ENCODE assay signal across 9 cellular contexts in the genomic region with DNA sequence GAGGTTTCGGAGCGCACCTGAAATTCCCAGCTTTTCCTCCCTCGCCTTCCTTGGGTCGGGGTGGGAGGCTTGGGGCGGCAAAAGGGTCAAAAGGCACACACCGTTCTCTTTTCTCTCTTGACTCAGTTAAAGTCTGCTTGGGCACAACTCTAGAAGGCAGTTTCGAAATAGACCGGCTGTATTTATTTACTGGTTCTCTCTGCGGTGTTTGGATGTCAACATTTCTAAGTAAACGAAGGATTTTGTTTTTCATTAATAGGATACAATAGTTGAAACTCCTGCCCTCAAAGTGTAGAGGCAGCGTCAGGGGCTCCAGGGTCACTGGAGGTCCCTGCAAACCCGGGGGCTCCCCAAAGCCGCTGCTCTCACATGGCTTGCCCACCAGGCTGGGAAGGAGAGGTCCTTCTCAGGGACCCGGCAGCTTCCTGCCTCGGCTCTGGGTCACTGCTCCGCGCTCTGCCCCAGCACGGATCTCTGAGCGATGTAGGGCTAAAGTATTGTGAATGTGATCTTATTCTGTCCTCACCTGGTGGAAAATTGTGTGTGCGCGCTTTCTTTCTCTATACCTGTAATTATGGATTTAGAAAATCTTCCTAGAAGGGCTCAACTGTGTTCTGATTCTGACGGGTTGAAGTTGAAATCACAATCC. TPM values are rescaled to one million over a fixed set of nuclear protein-coding genes. Genes with fewer than 3 reads are reported as not detected.
DNase-seq lines count a peak whose midpoint lies in the region; ATAC-seq lines count a peak whose summit lies in the region.
"Had no signal": no experiment of that assay in that cellular context is flagged by ENCODE, and none has a peak within 500 bp of the region (broad histone marks: within the 10 kb centered on the region; RNA-seq: fewer than 3 reads in every experiment).

No MANE protein-coding gene starts in this region.

- no peaks in the 10 kb centered on the region for H3K9me3 ChIP-seq in iPS-18a (ENCODE audit: control insufficient read depth, low read depth, low read length)

- no peaks in the 10 kb centered on the region for H3K36me3 ChIP-seq in iPS-18a (ENCODE audit: control insufficient read depth, low read depth, low read length)

- H3K4me3 ChIP-seq in iPS-18a (ENCODE audit: low read length): peak overlapping the region; percentile 86

- peak overlapping the region; percentile 41 for H3K9ac ChIP-seq in iPS-18a (ENCODE audit: low read length)

- H3K27ac ChIP-seq in iPS-18a (ENCODE audit: low read length): no peak overlapping the region
- H3K27ac ChIP-seq: C4-2B had no signal

- peaks cover 7% of the 10 kb centered on the region for H3K4me1 Mint-ChIP-seq in activated T-helper 17 cell treated with anti-CD3 and anti-CD28 coated beads, Interleukin-2, amount 50 U/mL, for 72 hours
- H3K4me1 Mint-ChIP-seq in stimulated activated memory B cell treated with anti-CD40 and anti-IgM and Interleukin-4, amounts not matched to agents 10 μg/mL and 1 μg/mL and 100 μg/mL, for 72 hours: peaks cover 22% of the 10 kb centered on the region

- H3K27ac Mint-ChIP-seq in activated T-helper 17 cell treated with anti-CD3 and anti-CD28 coated beads, Interleukin-2, amount 50 U/mL, for 72 hours: peak overlapping the region; percentile 5
- peak overlapping the region; percentile 49 for H3K27ac Mint-ChIP-seq in stimulated activated memory B cell treated with anti-CD40 and anti-IgM and Interleukin-4, amounts not matched to agents 10 μg/mL and 1 μg/mL and 100 μg/mL, for 72 hours

- peaks cover 8% of the 10 kb centered on the region for H3K36me3 Mint-ChIP-seq in activated T-helper 17 cell treated with anti-CD3 and anti-CD28 coated beads, Interleukin-2, amount 50 U/mL, for 72 hours (ENCODE audit: low read depth)
- H3K36me3 Mint-ChIP-seq in stimulated activated memory B cell treated with anti-CD40 and anti-IgM and Interleukin-4, amounts not matched to agents 10 μg/mL and 1 μg/mL and 100 μg/mL, for 72 hours: no peaks in the 10 kb centered on the region

- peak overlapping the region; percentile 73 for H3K4me3 Mint-ChIP-seq in activated T-helper 17 cell treated with anti-CD3 and anti-CD28 coated beads, Interleukin-2, amount 50 U/mL, for 72 hours
- peak overlapping the region; percentile 94 for H3K4me3 Mint-ChIP-seq in stimulated activated memory B cell treated with anti-CD40 and anti-IgM and Interleukin-4, amounts not matched to agents 10 μg/mL and 1 μg/mL and 100 μg/mL, for 72 hours

- peaks cover 15% of the 10 kb centered on the region for H3K27me3 Mint-ChIP-seq in activated T-helper 17 cell treated with anti-CD3 and anti-CD28 coated beads, Interleukin-2, amount 50 U/mL, for 72 hours
- H3K27me3 Mint-ChIP-seq in stimulated activated memory B cell treated with anti-CD40 and anti-IgM and Interleukin-4, amounts not matched to agents 10 μg/mL and 1 μg/mL and 100 μg/mL, for 72 hours: peaks cover 11% of the 10 kb centered on the region

- no peaks in the 10 kb centered on the region for H3K9me3 Mint-ChIP-seq in activated T-helper 17 cell treated with anti-CD3 and anti-CD28 coated beads, Interleukin-2, amount 50 U/mL, for 72 hours
- no peaks in the 10 kb centered on the region for H3K9me3 Mint-ChIP-seq in stimulated activated memory B cell treated with anti-CD40 and anti-IgM and Interleukin-4, amounts not matched to agents 10 μg/mL and 1 μg/mL and 100 μg/mL, for 72 hours

- DNase-seq in NCI-H1105 treated with DMSO at 0.1 percent for 48 hours (lab: John Stamatoyannopoulos, UW) (peak; percentile 3), NCI-H1105 (lab: John Stamatoyannopoulos, UW) (no peak), NCI-H345 (lab: John Stamatoyannopoulos, UW) (no peak), NCI-H69 (lab: John Stamatoyannopoulos, UW) (no peak), GM19238 (ENCODE audit: insufficient read length, low spot score) (no peak)

- ATAC-seq in activated T-helper 17 cell treated with anti-CD3 and anti-CD28 coated beads, Interleukin-2, amount 50 U/mL, for 72 hours (replicated peaks): no peak
- ATAC-seq in stimulated activated memory B cell treated with anti-CD40 and anti-IgM and Interleukin-4, amounts not matched to agents 10 μg/mL and 1 μg/mL and 100 μg/mL, for 72 hours: no peak

- H3K27me3 ChIP-seq in iPS-18a (ENCODE audit: control insufficient read depth, insufficient read depth, low read length): peaks cover 18% of the 10 kb centered on the region

- H3K4me1 ChIP-seq in iPS-18a (ENCODE audit: control insufficient read depth, low read depth, low read length): peaks cover 8% of the 10 kb centered on the region

RNA-seq across cellular contexts. Expression of a gene that starts 1.0 kb away (rescaled TPM):
- total RNA-seq in activated T-helper 17 cell treated with anti-CD3 and anti-CD28 coated beads, Interleukin-2, amount 50 U/mL, for 72 hours: 10 to 100 TPM in 1 of 2 donors, 1 to 10 TPM in 1; 7.0 to 19.3 TPM

RNA-seq across cellular contexts. Expression of a gene that starts 39.8 kb away (rescaled TPM):
- total RNA-seq in activated T-helper 17 cell treated with anti-CD3 and anti-CD28 coated beads, Interleukin-2, amount 50 U/mL, for 72 hours: not detected

RNA-seq across cellular contexts. Expression of a gene that starts 57.2 kb away (rescaled TPM):
- 10 to 100 TPM in 1 of 2 donors, 1 to 10 TPM in 1; 7.6 to 12.4 TPM for total RNA-seq in activated T-helper 17 cell treated with anti-CD3 and anti-CD28 coated beads, Interleukin-2, amount 50 U/mL, for 72 hours
